Comparison of ENCODE assay signal across 17 cellular contexts in the genomic region with DNA sequence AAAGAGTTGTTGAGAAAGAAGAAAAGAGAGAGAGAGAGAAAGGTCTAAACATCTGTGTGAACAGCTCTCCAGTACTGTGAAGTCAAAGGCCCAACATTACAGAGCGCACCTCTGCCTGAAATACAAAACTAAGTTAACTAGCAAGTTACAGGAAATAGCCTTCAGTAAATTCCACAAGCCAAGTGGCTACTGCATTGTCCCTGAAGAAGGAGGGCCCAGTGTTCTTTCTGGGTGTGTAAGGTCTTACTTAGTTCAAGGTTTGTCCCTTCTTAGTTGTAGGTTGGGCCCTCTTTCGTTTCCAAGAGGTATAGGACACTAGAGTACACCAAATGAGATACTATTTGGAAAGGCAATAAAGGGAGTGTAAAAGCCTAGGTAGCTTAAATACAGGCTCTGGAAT.
DNase-seq lines count a peak whose midpoint lies in the region; ATAC-seq and TF ChIP-seq lines count a peak whose summit lies in the region.
"Had no signal": no experiment of that assay in that cellular context is flagged by ENCODE, and none has a peak within 500 bp of the region (broad histone marks: within the 10 kb centered on the region; RNA-seq: fewer than 3 reads in every experiment).

No MANE protein-coding gene starts in this region.

- peaks cover 82% of the 10 kb centered on the region for H3K4me1 Mint-ChIP-seq in activated T-cell treated with anti-CD3 and anti-CD28 coated beads, Interleukin-2, amount 50 U/mL, for 24 hours (ENCODE audit: low read depth)
- H3K4me1 Mint-ChIP-seq in activated CD8-positive, alpha-beta T cell treated with anti-CD3 and anti-CD28 coated beads for 36 hours (ENCODE audit: low read depth): peaks cover 75% of the 10 kb centered on the region
- H3K4me1 Mint-ChIP-seq in stimulated activated naive CD8-positive, alpha-beta T cell treated with anti-CD3 and anti-CD28 coated beads, Interleukin-15, amount 100 ng/mL, for 72 hours: peaks cover 81% of the 10 kb centered on the region

- no peak overlapping the region for H3K4me3 ChIP-seq in iPS-18a (ENCODE audit: low read length)
- H3K4me3 ChIP-seq: right lobe of liver, thoracic aorta had no signal

- H3K27ac Mint-ChIP-seq in activated T-cell treated with anti-CD3 and anti-CD28 coated beads, Interleukin-2, amount 50 U/mL, for 24 hours: peak overlapping the region; percentile 89
- H3K27ac Mint-ChIP-seq in activated CD8-positive, alpha-beta T cell treated with anti-CD3 and anti-CD28 coated beads for 36 hours: peak overlapping the region; percentile 90
- peak overlapping the region; percentile 91 to 97 for H3K27ac Mint-ChIP-seq in stimulated activated naive CD8-positive, alpha-beta T cell treated with anti-CD3 and anti-CD28 coated beads, Interleukin-15, amount 100 ng/mL, for 72 hours
- H3K27ac Mint-ChIP-seq: IgD-negative memory B cell had no signal

- H3K36me3 Mint-ChIP-seq in activated T-cell treated with anti-CD3 and anti-CD28 coated beads, Interleukin-2, amount 50 U/mL, for 24 hours (ENCODE audit: low read depth): peaks cover 52% of the 10 kb centered on the region
- H3K36me3 Mint-ChIP-seq in activated CD8-positive, alpha-beta T cell treated with anti-CD3 and anti-CD28 coated beads for 36 hours (ENCODE audit: low read depth): peaks cover 27% of the 10 kb centered on the region

- no peaks in the 10 kb centered on the region for H3K27me3 Mint-ChIP-seq in activated T-cell treated with anti-CD3 and anti-CD28 coated beads, Interleukin-2, amount 50 U/mL, for 24 hours
- H3K27me3 Mint-ChIP-seq in activated CD8-positive, alpha-beta T cell treated with anti-CD3 and anti-CD28 coated beads for 36 hours: no peaks in the 10 kb centered on the region
- H3K27me3 Mint-ChIP-seq in stimulated activated naive CD8-positive, alpha-beta T cell treated with anti-CD3 and anti-CD28 coated beads, Interleukin-15, amount 100 ng/mL, for 72 hours: no peaks in the 10 kb centered on the region
- H3K27me3 Mint-ChIP-seq: IgD-negative memory B cell had no signal

- no peak for TF ChIP-seq CTCF in activated CD8-positive, alpha-beta T cell treated with anti-CD3 and anti-CD28 coated beads for 36 hours (IDR thresholded peaks at IDR 0.05)

- CTCF ChIA-PET in activated CD8-positive, alpha-beta T cell treated with anti-CD3 and anti-CD28 coated beads for 36 hours (lab: Charles Lee): interaction anchor here (0.6 to 1.9 kb wide), 4 partner anchors 9 to 39 kb away, joined by 3 to 4 read pairs (median 4); no protein-coding TSS in a partner anchor

- no peak for DNase-seq in activated T-cell treated with anti-CD3 and anti-CD28 coated beads, Interleukin-2, amount 50 U/mL, for 24 hours
- DNase-seq in activated T-cell treated with anti-CD3 and anti-CD28 coated beads, Interleukin-2, amount 50 U/mL, for 1 hour: no peak
- no peak for DNase-seq in activated CD8-positive, alpha-beta T cell treated with anti-CD3 and anti-CD28 coated beads for 36 hours
- DNase-seq in stimulated activated naive CD8-positive, alpha-beta T cell treated with anti-CD3 and anti-CD28 coated beads, Interleukin-15, amount 100 ng/mL, for 72 hours: no peak
- DNase-seq in SHP77 treated with DMSO at 0.1 percent for 48 hours (lab: John Stamatoyannopoulos, UW) (no peak), caudate nucleus (lab: John Stamatoyannopoulos, UW) (no peak)
- DNase-seq: activated CD4-positive, alpha-beta T cell treated with anti-CD3 and anti-CD28 coated beads, Interleukin-2, amount 50 U/mL, for 1 hour; H7; head of caudate nucleus; midbrain; NCI-H1930; SK-N-SH had no signal

- H3K27ac ChIP-seq in iPS-18a (ENCODE audit: low read length): peak overlapping the region; percentile 35
- H3K27ac ChIP-seq in caudate nucleus (ENCODE audit: low read depth, low read length): no peak overlapping the region
- H3K27ac ChIP-seq: right lobe of liver, thoracic aorta had no signal

- H3K27me3 ChIP-seq in iPS-18a (ENCODE audit: control insufficient read depth, insufficient read depth, low read length): no peaks in the 10 kb centered on the region
- H3K27me3 ChIP-seq: right lobe of liver had no signal

- peaks cover 55% of the 10 kb centered on the region for H3K4me1 ChIP-seq in iPS-18a (ENCODE audit: control insufficient read depth, low read depth, low read length)
- H3K4me1 ChIP-seq: right lobe of liver had no signal

- no peaks in the 10 kb centered on the region for H3K9me3 Mint-ChIP-seq in activated T-cell treated with anti-CD3 and anti-CD28 coated beads, Interleukin-2, amount 50 U/mL, for 24 hours
- H3K9me3 Mint-ChIP-seq in activated CD8-positive, alpha-beta T cell treated with anti-CD3 and anti-CD28 coated beads for 36 hours: peaks cover 4% of the 10 kb centered on the region
- H3K9me3 Mint-ChIP-seq in stimulated activated naive CD8-positive, alpha-beta T cell treated with anti-CD3 and anti-CD28 coated beads, Interleukin-15, amount 100 ng/mL, for 72 hours: peaks cover 0 to 6% of the 10 kb centered on the region in 2 donors
- H3K9me3 Mint-ChIP-seq: IgD-negative memory B cell had no signal

- H3K36me3 ChIP-seq in iPS-18a (ENCODE audit: control insufficient read depth, low read depth, low read length): peaks cover 7% of the 10 kb centered on the region
- H3K36me3 ChIP-seq: thoracic aorta had no signal

- intact Hi-C loops in activated CD8-positive, alpha-beta T cell treated with anti-CD3 and anti-CD28 coated beads for 36 hours (cut with micrococcal nuclease): no loop called here

- no peak overlapping the region for H3K4me3 Mint-ChIP-seq in activated T-cell treated with anti-CD3 and anti-CD28 coated beads, Interleukin-2, amount 50 U/mL, for 24 hours
- no peak overlapping the region for H3K4me3 Mint-ChIP-seq in activated CD8-positive, alpha-beta T cell treated with anti-CD3 and anti-CD28 coated beads for 36 hours
- H3K4me3 Mint-ChIP-seq in stimulated activated naive CD8-positive, alpha-beta T cell treated with anti-CD3 and anti-CD28 coated beads, Interleukin-15, amount 100 ng/mL, for 72 hours: peak overlapping the region; percentile 64 to 66

- peak; percentile 17 for ATAC-seq in activated CD8-positive, alpha-beta T cell treated with anti-CD3 and anti-CD28 coated beads for 36 hours
- ATAC-seq in stimulated activated naive CD8-positive, alpha-beta T cell treated with anti-CD3 and anti-CD28 coated beads, Interleukin-15, amount 100 ng/mL, for 72 hours: no peak
- ATAC-seq in GM21360 (IDR thresholded peaks at IDR 0.05; ENCODE audit: unreplicated experiment): no peak
- ATAC-seq: right lobe of liver had no signal

- POLR2A ChIA-PET in activated CD8-positive, alpha-beta T cell treated with anti-CD3 and anti-CD28 coated beads for 36 hours (lab: Charles Lee): interaction anchor here (0.8 to 1.3 kb wide), 4 partner anchors 42 to 122 kb away, joined by 3 read pairs; no protein-coding TSS in a partner anchor

- H3K9me3 ChIP-seq in iPS-18a (ENCODE audit: control insufficient read depth, low read depth, low read length): no peaks in the 10 kb centered on the region
- H3K9me3 ChIP-seq: right lobe of liver, SK-N-SH, thoracic aorta had no signal

- H3K9ac ChIP-seq in iPS-18a (ENCODE audit: low read length): no peak overlapping the region
- H3K9ac ChIP-seq: SK-N-SH had no signal

Comparison
In these comparisons a context has a peak if more than half of its experiments do, and no peak if none do; other contexts are left out.
1. H3K4me3 Mint-ChIP-seq: peak in stimulated activated naive CD8-positive, alpha-beta T cell treated with anti-CD3 and anti-CD28 coated beads, Interleukin-15, amount 100 ng/mL, for 72 hours (2 of 2); none in activated T-cell treated with anti-CD3 and anti-CD28 coated beads, Interleukin-2, amount 50 U/mL, for 24 hours (single experiment) and activated CD8-positive, alpha-beta T cell treated with anti-CD3 and anti-CD28 coated beads for 36 hours (single experiment).
2. Peak in every context shown above with its lines, with median percentiles within 50 percentile points of each other: H3K27ac Mint-ChIP-seq.